In genomic region chr9:118618744-118619299, GRCh38 we compare ENCODE assay signal across 19 cellular contexts.
DNase-seq lines count a peak whose midpoint lies in the region; ATAC-seq, FAIRE-seq and TF ChIP-seq lines count a peak whose summit lies in the region.
"Had no signal": no experiment of that assay in that cellular context is flagged by ENCODE, and none has a peak within 500 bp of the region (broad histone marks: within the 10 kb centered on the region; RNA-seq: fewer than 3 reads in every experiment).

No MANE protein-coding gene starts in this region.

- H3K9me3 ChIP-seq in right lobe of liver (no peaks in the 10 kb centered on the region), HepG2 (ENCODE audit: low read length) (peaks cover 98% of the 10 kb centered on the region)
- H3K9me3 ChIP-seq: A549 had no signal

- TF ChIP-seq EP300 in HepG2 (IDR thresholded peaks at IDR 0.05; ENCODE audit: low read depth in 2 of 2, low read length in 2 of 2): no peak
- TF ChIP-seq EP300 in HepG2 (CRISPR knock-in tag; IDR thresholded peaks at IDR 0.05; ENCODE audit: borderline replicate concordance): no peak

- TF ChIP-seq RAD21 in HepG2 (CRISPR knock-in tag; IDR thresholded peaks at IDR 0.05): no peak

- no peak overlapping the region for H3K9ac ChIP-seq in HepG2 (ENCODE audit: insufficient read depth, low read depth, low read length)

- no peak for TF ChIP-seq POLR2A in right lobe of liver (IDR thresholded peaks at IDR 0.05)
- no peak for TF ChIP-seq POLR2A in HepG2 (IDR thresholded peaks at IDR 0.05; ENCODE audit: insufficient read depth in 1 of 2, low read depth in 2 of 2, low read length in 2 of 2)

- CTCF ChIA-PET in HepG2 (lab: Yijun Ruan, JAX; ENCODE audit: low intra/inter-chr PET ratio, low total read pairs): no interaction called here

- H3K4me1 ChIP-seq in right lobe of liver (peaks cover 0 to 16% (median 0%) of the 10 kb centered on the region in 4 donors), HepG2 (ENCODE audit: insufficient read depth, low read length) (no peaks in the 10 kb centered on the region)

- no peak overlapping the region for H2AFZ ChIP-seq in HepG2 (ENCODE audit: low read length)

- DNase-seq in right lobe of liver (no peak), HepG2 (ENCODE audit: low spot score) (no peak), kidney tubule cell (ENCODE audit: low spot score) (peak; percentile 38), mucosa of gallbladder (ENCODE audit: low spot score) (peak; percentile 12), ureter (ENCODE audit: low spot score) (no peak), DMS53 treated with DMSO at 0.1 percent for 48 hours (lab: John Stamatoyannopoulos, UW; ENCODE audit: unreplicated experiment) (no peak)
- DNase-seq: 8988T; ACHN; C1 segment of cervical spinal cord; Calu3; CD4-positive, alpha-beta memory T cell; COR-L47; DND-41; H7 had no signal

- in situ Hi-C loops in HepG2 (cut with HindIII; ENCODE audit: extremely low pct_ligation_motif_present, low pct_unique_long_range_greater_than_20kb): no loop called here

- ATAC-seq in right lobe of liver: peak in 3 of 4 donors; percentile 59 to 81 (median 76)
- ATAC-seq in HepG2: no peak
- ATAC-seq in HG03095 (IDR thresholded peaks at IDR 0.05; ENCODE audit: unreplicated experiment): no peak
- ATAC-seq: A549 had no signal

- no peak overlapping the region for H3K4me2 ChIP-seq in HepG2 (ENCODE audit: low read depth, low read length)
- H3K4me2 ChIP-seq: A549 had no signal

- H4K20me1 ChIP-seq in HepG2 (ENCODE audit: insufficient read depth, low read length): no peaks in the 10 kb centered on the region

- TF ChIP-seq CTCF in right lobe of liver (IDR thresholded peaks at IDR 0.05) (no peak), HepG2 (CRISPR knock-in tag; IDR thresholded peaks at IDR 0.05) (no peak)

- no peaks in the 10 kb centered on the region for H3K79me2 ChIP-seq in HepG2 (ENCODE audit: insufficient read depth, low read length)

- POLR2A ChIA-PET in HepG2 (lab: Yijun Ruan, JAX): no interaction called here

- H3K4me3 ChIP-seq in right lobe of liver: no peak overlapping the region
- H3K4me3 ChIP-seq in HepG2 (replicated peaks in 1 of 3; ENCODE audit: insufficient read depth in 1 of 3, low read depth in 2 of 3, low read length in 3 of 3): no peak overlapping the region
- H3K4me3 ChIP-seq: A549 had no signal

- WGBS in right lobe of liver (ENCODE audit: insufficient coverage, low coverage, low lambda C conversion rate, missing lambda C conversion rate): 35% methylated on average over 5 of the region's 5 CpGs
- WGBS in HepG2 (ENCODE audit: low lambda C conversion rate): 3% methylated on average over 5 of the region's 5 CpGs

- H3K27ac ChIP-seq in right lobe of liver: no peak overlapping the region
- H3K27ac ChIP-seq in HepG2 (ENCODE audit: extremely low read length, insufficient read depth, low read length): no peak overlapping the region
- H3K27ac ChIP-seq: A549 had no signal

- H3K36me3 ChIP-seq in right lobe of liver (no peaks in the 10 kb centered on the region), HepG2 (replicated peaks in 1 of 2; ENCODE audit: control insufficient read depth in 1 of 2, insufficient read depth in 2 of 2, low read length in 2 of 2) (no peaks in the 10 kb centered on the region)

- H3K27me3 ChIP-seq in right lobe of liver: no peaks in the 10 kb centered on the region
- H3K27me3 ChIP-seq in HepG2 (ENCODE audit: control insufficient read depth in 1 of 2, insufficient read depth in 2 of 2, low read length in 2 of 2): no peaks in the 10 kb centered on the region

- intact Hi-C loops in right lobe of liver (cut with DNase I): no loop called here
- intact Hi-C loops in HepG2 (cut with micrococcal nuclease; ENCODE audit: unreplicated experiment): no loop called here

- no TSS peak for BruUV-seq in HepG2 (replicated peaks; lab: Mats Ljungman, UMichigan)

- FAIRE-seq in HepG2 (lab: Jason Lieb, UNC): no peak
- FAIRE-seq: A549, G401.6, GM12892, H1 had no signal

TF ChIP-seq in HepG2, 621 proteins besides CTCF, POLR2A, EP300 and RAD21:
- TF ChIP-seq, protein P1, sequence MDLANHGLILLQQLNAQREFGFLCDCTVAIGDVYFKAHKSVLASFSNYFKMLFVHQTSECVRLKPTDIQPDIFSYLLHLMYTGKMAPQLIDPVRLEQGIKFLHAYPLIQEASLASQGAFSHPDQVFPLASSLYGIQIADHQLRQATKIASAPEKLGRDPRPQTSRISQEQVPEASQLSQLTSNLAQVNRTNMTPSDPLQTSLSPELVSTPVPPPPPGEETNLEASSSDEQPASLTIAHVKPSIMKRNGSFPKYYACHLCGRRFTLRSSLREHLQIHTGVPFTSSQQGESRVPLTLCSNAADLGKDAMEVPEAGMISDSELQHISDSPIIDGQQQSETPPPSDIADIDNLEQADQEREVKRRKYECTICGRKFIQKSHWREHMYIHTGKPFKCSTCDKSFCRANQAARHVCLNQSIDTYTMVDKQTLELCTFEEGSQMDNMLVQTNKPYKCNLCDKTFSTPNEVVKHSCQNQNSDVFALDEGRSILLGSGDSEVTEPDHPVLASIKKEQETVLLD (CRISPR knock-in tag; IDR thresholded peaks at IDR 0.05; ENCODE audit: low read depth): no peak
- no peak for TF ChIP-seq ZNF616 (CRISPR knock-in tag; IDR thresholded peaks at IDR 0.05; ENCODE audit: low read depth)
- no peak for TF ChIP-seq KLF12 (CRISPR knock-in tag; IDR thresholded peaks at IDR 0.05; ENCODE audit: borderline replicate concordance)
- TF ChIP-seq, protein P2, sequence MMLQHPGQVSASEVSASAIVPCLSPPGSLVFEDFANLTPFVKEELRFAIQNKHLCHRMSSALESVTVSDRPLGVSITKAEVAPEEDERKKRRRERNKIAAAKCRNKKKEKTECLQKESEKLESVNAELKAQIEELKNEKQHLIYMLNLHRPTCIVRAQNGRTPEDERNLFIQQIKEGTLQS (CRISPR knock-in tag; IDR thresholded peaks at IDR 0.05): no peak

Comparison
In these comparisons a context has a peak if more than half of its experiments do, and no peak if none do; other contexts are left out.
1. ATAC-seq: peak in right lobe of liver (3 of 4); none in HepG2 (single experiment) and HG03095 (single experiment).
2. DNase-seq: peak in kidney tubule cell (single experiment) and mucosa of gallbladder (single experiment); none in right lobe of liver (0 of 3), HepG2 (single experiment), ureter (single experiment) and DMS53 treated with DMSO at 0.1 percent for 48 hours (single experiment).